ENCODE assay signal across 19 cellular contexts in the genomic region with DNA sequence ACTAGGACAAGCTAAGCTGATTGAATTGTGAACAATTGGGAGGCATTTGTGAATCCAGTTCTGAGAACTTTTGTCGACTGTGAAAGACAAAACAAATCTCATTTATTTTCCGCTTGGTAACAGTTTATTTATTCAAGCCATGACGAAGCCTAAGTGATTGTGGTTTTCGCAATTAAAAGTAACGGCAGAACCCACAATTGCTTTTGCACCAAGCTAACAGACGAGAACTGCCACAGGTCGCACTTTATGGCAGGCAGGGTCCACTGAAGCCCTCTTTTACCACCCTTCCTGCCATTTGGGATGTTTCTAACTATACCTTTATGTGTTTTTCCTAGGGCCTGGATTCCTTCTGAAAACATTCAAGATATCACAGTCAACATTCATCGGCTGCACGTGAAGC.
DNase-seq lines count a peak whose midpoint lies in the region; ATAC-seq and TF ChIP-seq lines count a peak whose summit lies in the region.
"Had no signal": no experiment of that assay in that cellular context is flagged by ENCODE, and none has a peak within 500 bp of the region (broad histone marks: within the 10 kb centered on the region; RNA-seq: fewer than 3 reads in every experiment).

No MANE protein-coding gene starts in this region.

- POLR2A ChIA-PET in MCF 10A (lab: Yijun Ruan, JAX) = no interaction called here

- no peak for TF ChIP-seq CTCF in natural killer cell (IDR thresholded peaks at IDR 0.05)
- no peak for TF ChIP-seq CTCF in MCF 10A (IDR thresholded peaks at IDR 0.05; ENCODE audit: unreplicated experiment)
- no peak for TF ChIP-seq CTCF in adrenal gland (IDR thresholded peaks at IDR 0.05)

- H3K4me3 ChIP-seq in adrenal gland = no peak overlapping the region
- H3K4me3 ChIP-seq: BLaER1, HAP-1 had no signal

- peaks cover 2% of the 10 kb centered on the region for H3K4me1 Mint-ChIP-seq in activated CD8-positive, alpha-beta memory T cell treated with anti-CD3 and anti-CD28 coated beads, Interleukin-2, amount 10 ng/mL, durations not matched to agents 7 days and 5 days
- H3K4me1 Mint-ChIP-seq in central memory CD8-positive, alpha-beta T cell = peaks cover 36% of the 10 kb centered on the region
- H3K4me1 Mint-ChIP-seq in natural killer cell (peaks cover 18 to 23% of the 10 kb centered on the region in 2 donors), MCF 10A (ENCODE audit: insufficient read depth, unreplicated experiment) (no peaks in the 10 kb centered on the region)
- H3K4me1 Mint-ChIP-seq: B cell; CD4-positive, CD25-positive, alpha-beta regulatory T cell had no signal

- H3K27me3 Mint-ChIP-seq in activated CD8-positive, alpha-beta memory T cell treated with anti-CD3 and anti-CD28 coated beads, Interleukin-2, amount 10 ng/mL, durations not matched to agents 7 days and 5 days = no peaks in the 10 kb centered on the region
- H3K27me3 Mint-ChIP-seq in central memory CD8-positive, alpha-beta T cell = no peaks in the 10 kb centered on the region
- H3K27me3 Mint-ChIP-seq in natural killer cell (ENCODE audit: low read depth in 2 of 2) (no peaks in the 10 kb centered on the region), MCF 10A (ENCODE audit: insufficient read depth, unreplicated experiment) (no peaks in the 10 kb centered on the region)
- H3K27me3 Mint-ChIP-seq: B cell; CD4-positive, CD25-positive, alpha-beta regulatory T cell had no signal

- no peak for DNase-seq in activated CD8-positive, alpha-beta memory T cell treated with anti-CD3 and anti-CD28 coated beads, Interleukin-2, amount 10 ng/mL, durations not matched to agents 7 days and 5 days
- DNase-seq in activated CD8-positive, alpha-beta memory T cell treated with anti-CD3 and anti-CD28 coated beads for 24 hours = no peak
- DNase-seq in central memory CD8-positive, alpha-beta T cell (ENCODE audit: low spot score in 2 of 2) = peak in 1 of 2 donors; percentile 42
- DNase-seq in natural killer cell (no peak), MCF 10A (ENCODE audit: unreplicated experiment) (no peak), medulla oblongata (ENCODE audit: extremely low spot score) (no peak), adrenal gland (no peak)
- DNase-seq: CD4-positive, CD25-positive, alpha-beta regulatory T cell; COR-L47; DMS153; DND-41; GOT3; HFFc6 had no signal

- WGBS in adrenal gland, 4 donors = 95 to 98% (median 95%) methylated on average over 9 of the region's 9 CpGs

- no peak overlapping the region for H3K4me3 Mint-ChIP-seq in activated CD8-positive, alpha-beta memory T cell treated with anti-CD3 and anti-CD28 coated beads, Interleukin-2, amount 10 ng/mL, durations not matched to agents 7 days and 5 days
- H3K4me3 Mint-ChIP-seq in central memory CD8-positive, alpha-beta T cell = peak overlapping the region; percentile 77
- H3K4me3 Mint-ChIP-seq in natural killer cell = peak overlapping the region; percentile 47
- no peak overlapping the region for H3K4me3 Mint-ChIP-seq in MCF 10A (ENCODE audit: unreplicated experiment)
- H3K4me3 Mint-ChIP-seq: B cell; CD4-positive, CD25-positive, alpha-beta regulatory T cell; HFFc6 had no signal

- H3K4me1 ChIP-seq in adrenal gland (replicated peaks in 1 of 2) = no peaks in the 10 kb centered on the region
- H3K4me1 ChIP-seq: BLaER1, HAP-1 had no signal

- ATAC-seq in activated CD8-positive, alpha-beta memory T cell treated with anti-CD3 and anti-CD28 coated beads, Interleukin-2, amount 10 ng/mL, durations not matched to agents 7 days and 5 days = no peak
- peak; percentile 62 for ATAC-seq in central memory CD8-positive, alpha-beta T cell (replicated peaks; ENCODE audit: extremely low read depth, poor library complexity, severe bottlenecking)
- ATAC-seq in natural killer cell = peak; percentile 68 to 91 (median 78)
- no peak for ATAC-seq in GM21515 (IDR thresholded peaks at IDR 0.05; ENCODE audit: unreplicated experiment)

- CTCF ChIA-PET in activated CD8-positive, alpha-beta memory T cell treated with anti-CD3 and anti-CD28 coated beads, Interleukin-2, amount 10 ng/mL, durations not matched to agents 7 days and 5 days (lab: Charles Lee) = no interaction called here
- CTCF ChIA-PET in MCF 10A (lab: Yijun Ruan, JAX) = no interaction called here

- H3K27ac ChIP-seq in adrenal gland = no peak overlapping the region
- H3K27ac ChIP-seq: 22Rv1, BLaER1, C4-2B had no signal

- intact Hi-C loops in natural killer cell (cut with micrococcal nuclease) (loop anchor here (5.0 kb wide), 1 partner anchor 86 kb away; no protein-coding TSS in a partner anchor), MCF 10A (cut with micrococcal nuclease) (no loop called here), adrenal gland (cut with DNase I) (no loop called here)

- H3K36me3 ChIP-seq in adrenal gland (replicated peaks in 1 of 2) = peaks cover 0 to 44% of the 10 kb centered on the region in 2 donors

- no peak for TF ChIP-seq POLR2A in adrenal gland (IDR thresholded peaks at IDR 0.05)

- no peaks in the 10 kb centered on the region for H3K9me3 Mint-ChIP-seq in activated CD8-positive, alpha-beta memory T cell treated with anti-CD3 and anti-CD28 coated beads, Interleukin-2, amount 10 ng/mL, durations not matched to agents 7 days and 5 days (ENCODE audit: low read depth)
- no peaks in the 10 kb centered on the region for H3K9me3 Mint-ChIP-seq in central memory CD8-positive, alpha-beta T cell
- H3K9me3 Mint-ChIP-seq in natural killer cell (no peaks in the 10 kb centered on the region), MCF 10A (ENCODE audit: unreplicated experiment) (no peaks in the 10 kb centered on the region)
- H3K9me3 Mint-ChIP-seq: CD4-positive, CD25-positive, alpha-beta regulatory T cell; HFFc6 had no signal

- H3K27ac Mint-ChIP-seq in activated CD8-positive, alpha-beta memory T cell treated with anti-CD3 and anti-CD28 coated beads, Interleukin-2, amount 10 ng/mL, durations not matched to agents 7 days and 5 days = peak overlapping the region; percentile 28
- peak overlapping the region; percentile 93 for H3K27ac Mint-ChIP-seq in central memory CD8-positive, alpha-beta T cell (ENCODE audit: low read depth)
- H3K27ac Mint-ChIP-seq in natural killer cell = peak overlapping the region; percentile 67 to 73
- no peak overlapping the region for H3K27ac Mint-ChIP-seq in MCF 10A (ENCODE audit: low read depth, unreplicated experiment)
- H3K27ac Mint-ChIP-seq: B cell, HFFc6 had no signal

- no TSS peak for BruUV-seq in MCF 10A (replicated peaks; lab: Mats Ljungman, UMichigan)

- H3K27me3 ChIP-seq in adrenal gland = no peaks in the 10 kb centered on the region
- H3K27me3 ChIP-seq: BLaER1 had no signal

- peaks cover 29% of the 10 kb centered on the region for H3K36me3 Mint-ChIP-seq in activated CD8-positive, alpha-beta memory T cell treated with anti-CD3 and anti-CD28 coated beads, Interleukin-2, amount 10 ng/mL, durations not matched to agents 7 days and 5 days
- peaks cover 40% of the 10 kb centered on the region for H3K36me3 Mint-ChIP-seq in central memory CD8-positive, alpha-beta T cell (ENCODE audit: insufficient read depth)
- H3K36me3 Mint-ChIP-seq in natural killer cell = peaks cover 39% of the 10 kb centered on the region
- H3K36me3 Mint-ChIP-seq in MCF 10A (ENCODE audit: insufficient read depth, unreplicated experiment) = peaks cover 83% of the 10 kb centered on the region

- no peaks in the 10 kb centered on the region for H3K9me3 ChIP-seq in adrenal gland (replicated peaks in 1 of 3)
- H3K9me3 ChIP-seq: BLaER1, HAP-1 had no signal

Comparison
In these comparisons a context has a peak if more than half of its experiments do, and no peak if none do; other contexts are left out.
1. ATAC-seq: peak in central memory CD8-positive, alpha-beta T cell (single experiment) and natural killer cell (3 of 3); none in activated CD8-positive, alpha-beta memory T cell treated with anti-CD3 and anti-CD28 coated beads, Interleukin-2, amount 10 ng/mL, durations not matched to agents 7 days and 5 days (single experiment) and GM21515 (single experiment).
2. H3K4me3 Mint-ChIP-seq: peak in central memory CD8-positive, alpha-beta T cell (single experiment) and natural killer cell (single experiment); none in activated CD8-positive, alpha-beta memory T cell treated with anti-CD3 and anti-CD28 coated beads, Interleukin-2, amount 10 ng/mL, durations not matched to agents 7 days and 5 days (single experiment) and MCF 10A (single experiment).